ENCODE assay signal across 24 cellular contexts in the genomic region with DNA sequence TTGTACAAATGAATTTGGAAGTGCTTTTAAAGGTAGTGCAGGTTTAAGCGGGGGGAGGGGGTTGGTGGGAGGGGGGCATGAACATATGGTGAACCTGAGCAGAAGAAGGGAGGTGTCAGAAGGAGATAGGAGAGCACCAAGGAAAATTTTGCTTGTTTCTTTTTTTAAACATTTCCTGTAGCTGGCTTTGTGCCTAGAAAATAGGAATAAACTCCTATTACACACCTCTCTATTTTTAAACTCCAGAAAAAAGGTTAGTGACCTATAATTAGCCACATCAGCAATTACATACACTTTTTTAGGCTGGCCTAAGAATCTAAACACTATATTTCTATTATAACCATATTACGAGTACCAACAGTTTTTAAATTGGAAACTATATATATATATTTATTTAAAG.
"Had no signal": no experiment of that assay in that cellular context is flagged by ENCODE, and none has a peak within 500 bp of the region (broad histone marks: within the 10 kb centered on the region; RNA-seq: fewer than 3 reads in every experiment).

No MANE protein-coding gene starts in this region.

- ATAC-seq: activated CD8-positive, alpha-beta T cell treated with anti-CD3 and anti-CD28 coated beads for 36 hours; activated T-cell treated with anti-CD3 and anti-CD28 coated beads, Interleukin-2, amount 50 U/mL, for 4 hours; activated T-helper 17 cell treated with anti-CD3 and anti-CD28 coated beads, Interleukin-2, amount 50 U/mL, for 72 hours; foreskin keratinocyte; upper lobe of right lung had no signal

- FAIRE-seq: islet of Langerhans had no signal

- H3K4me1 ChIP-seq: breast epithelium, foreskin keratinocyte, tibial artery, upper lobe of right lung had no signal

- H3K27ac ChIP-seq: breast epithelium, esophagus muscularis mucosa, foreskin keratinocyte, neutrophil, suprapubic skin, tibial artery, upper lobe of right lung had no signal

- DNase-seq: activated B cell treated with CpG ODN at 0.5 μM for 24 hours; activated CD4-positive, alpha-beta T cell treated with anti-CD3 and anti-CD28 coated beads, Interleukin-2, amount 50 U/mL, for 1 hour; activated CD8-positive, alpha-beta T cell treated with anti-CD3 and anti-CD28 coated beads for 36 hours; activated gamma-delta T cell treated with Interleukin-2 at 50 U/mL for 16 hours; activated naive CD4-positive, alpha-beta T cell treated with anti-CD3 and anti-CD28 coated beads, Interleukin-2, amount 50 U/mL, for 16 hours; activated T-cell treated with anti-CD3 and anti-CD28 coated beads, Interleukin-2, amount 50 U/mL, for 4 hours; amniotic stem cell; dermis blood vessel endothelial cell; effector CD4-positive, alpha-beta T cell; foreskin keratinocyte; mammary epithelial cell; naive B cell; nephron progenitor cell; stimulated activated CD4-positive, alpha-beta T cell treated with anti-CD3 and anti-CD28 coated beads, Interleukin-15, amount 100 ng/mL, for 24 hours; stimulated activated CD4-positive, alpha-beta T cell treated with anti-CD3 and anti-CD28 coated beads, Interleukin-2, amount 100 ng/mL, for 24 hours; stimulated activated naive CD4-positive, alpha-beta T cell; tibial artery; upper lobe of right lung had no signal

- H3K9me3 ChIP-seq: breast epithelium, esophagus muscularis mucosa, neutrophil, suprapubic skin, tibial artery, upper lobe of right lung had no signal

- H3K36me3 ChIP-seq: breast epithelium, esophagus muscularis mucosa, neutrophil, suprapubic skin, tibial artery, upper lobe of right lung had no signal

- H3K27me3 ChIP-seq: breast epithelium had no signal

- H3K4me3 ChIP-seq: breast epithelium, esophagus muscularis mucosa, suprapubic skin, tibial artery, upper lobe of right lung had no signal
